1 cellular context compared by ENCODE assay signal in the genomic region with DNA sequence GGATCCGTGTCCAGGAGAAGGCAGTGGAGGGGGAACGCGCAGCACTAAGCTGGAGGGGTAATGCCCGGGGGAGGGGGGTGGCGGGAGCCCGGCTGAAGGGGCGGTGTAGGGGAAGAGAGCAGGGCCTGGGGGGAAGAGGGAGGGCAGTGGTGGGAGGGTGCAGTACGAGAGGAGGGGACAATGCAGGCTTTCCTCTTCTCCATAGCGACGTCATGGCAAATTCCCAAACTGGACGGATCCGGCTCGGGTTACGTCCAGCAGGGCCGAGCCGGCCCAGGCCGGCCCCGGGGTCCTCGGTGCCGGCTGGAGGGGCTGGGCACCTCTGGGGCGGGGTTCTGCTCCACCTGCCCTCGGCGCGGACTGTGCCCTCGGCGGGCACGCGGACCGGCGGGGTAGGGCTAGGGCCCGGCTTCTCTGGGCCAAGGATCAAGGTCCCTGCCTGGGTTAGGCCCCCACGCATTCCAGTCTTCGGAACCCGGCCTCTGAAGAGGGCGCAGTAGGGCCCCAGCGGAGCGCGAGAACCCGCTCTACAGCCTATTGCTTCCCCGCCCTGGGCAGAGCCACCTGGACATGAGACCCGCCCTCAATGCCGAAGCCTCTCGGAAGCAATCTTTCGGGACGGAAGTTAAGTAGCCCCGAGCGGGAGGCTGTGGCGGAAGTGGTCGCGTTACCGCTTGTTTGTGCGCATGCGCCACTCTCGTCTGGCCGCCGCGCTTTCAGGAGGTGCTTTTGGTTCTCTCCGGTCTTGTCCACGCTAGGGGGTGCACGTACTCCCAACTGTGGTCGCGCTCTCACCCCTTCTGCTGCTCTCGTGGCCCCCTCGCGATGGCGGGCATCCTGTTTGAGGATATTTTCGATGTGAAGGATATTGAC.
TF ChIP-seq lines count a peak whose summit lies in the region.

No MANE protein-coding gene starts in this region.

TF ChIP-seq in HepG2, 621 proteins besides CTCF, POLR2A, EP300 and RAD21 (continued from another document and continues in another):
- TF ChIP-seq, protein P1, sequence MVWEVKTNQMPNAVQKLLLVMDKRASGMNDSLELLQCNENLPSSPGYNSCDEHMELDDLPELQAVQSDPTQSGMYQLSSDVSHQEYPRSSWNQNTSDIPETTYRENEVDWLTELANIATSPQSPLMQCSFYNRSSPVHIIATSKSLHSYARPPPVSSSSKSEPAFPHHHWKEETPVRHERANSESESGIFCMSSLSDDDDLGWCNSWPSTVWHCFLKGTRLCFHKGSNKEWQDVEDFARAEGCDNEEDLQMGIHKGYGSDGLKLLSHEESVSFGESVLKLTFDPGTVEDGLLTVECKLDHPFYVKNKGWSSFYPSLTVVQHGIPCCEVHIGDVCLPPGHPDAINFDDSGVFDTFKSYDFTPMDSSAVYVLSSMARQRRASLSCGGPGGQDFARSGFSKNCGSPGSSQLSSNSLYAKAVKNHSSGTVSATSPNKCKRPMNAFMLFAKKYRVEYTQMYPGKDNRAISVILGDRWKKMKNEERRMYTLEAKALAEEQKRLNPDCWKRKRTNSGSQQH (CRISPR knock-in tag; IDR thresholded peaks at IDR 0.05; ENCODE audit: low read depth) = no peak; the same call in 1 of the 2 replicates
- TF ChIP-seq TEAD2 (CRISPR knock-in tag; IDR thresholded peaks at IDR 0.05) (no peak), ZFY (CRISPR knock-in tag; IDR thresholded peaks at IDR 0.05) (peak; percentile 90), ZNF850 (CRISPR knock-in tag; conservative IDR thresholded peaks at IDR 0.05) (peak; percentile 93; the same call in 1 of the 2 replicates), NR1H2 (CRISPR knock-in tag; IDR thresholded peaks at IDR 0.05; ENCODE audit: borderline replicate concordance, low read depth) (no peak), ZNF350 (CRISPR knock-in tag; IDR thresholded peaks at IDR 0.05; ENCODE audit: borderline replicate concordance, low read depth) (peak; percentile 62), GTF3A (CRISPR knock-in tag; conservative IDR thresholded peaks at IDR 0.05) (no peak; the same call in 1 of the 2 replicates), CHD2 (IDR thresholded peaks at IDR 0.05; ENCODE audit: low read depth, low read length) (peak; percentile 83), ZNF788 (CRISPR knock-in tag; IDR thresholded peaks at IDR 0.05; ENCODE audit: borderline replicate concordance) (peak; percentile 40; the same call in 1 of the 2 replicates), HMGA1 (CRISPR knock-in tag; conservative IDR thresholded peaks at IDR 0.05) (no peak), GPN1 (CRISPR knock-in tag; IDR thresholded peaks at IDR 0.05; ENCODE audit: borderline replicate concordance) (no peak; the same call in 1 of the 2 replicates), GATA4 (IDR thresholded peaks at IDR 0.05; ENCODE audit: borderline replicate concordance, low read depth) (no peak; the same call in 1 of the 2 replicates), CCDC6 (CRISPR knock-in tag; IDR thresholded peaks at IDR 0.05) (peak; percentile 77), TMF1 (CRISPR knock-in tag; IDR thresholded peaks at IDR 0.05; ENCODE audit: low read depth) (no peak; the same call in 1 of the 2 replicates), RFXAP (CRISPR knock-in tag; IDR thresholded peaks at IDR 0.05; ENCODE audit: borderline replicate concordance) (peak; percentile 62; the same call in 1 of the 2 replicates), ZSCAN22 (CRISPR knock-in tag; IDR thresholded peaks at IDR 0.05) (peak; percentile 51; the same call in 1 of the 2 replicates), TBP (CRISPR knock-in tag; IDR thresholded peaks at IDR 0.05) (no peak), ZNF879 (CRISPR knock-in tag; IDR thresholded peaks at IDR 0.05) (no peak), ZNF20 (CRISPR knock-in tag; IDR thresholded peaks at IDR 0.05) (peak; percentile 73; the same call in 1 of the 2 replicates), HOXA3 (CRISPR knock-in tag; IDR thresholded peaks at IDR 0.05) (peak; percentile 87), ATAD3A (CRISPR knock-in tag; IDR thresholded peaks at IDR 0.05) (no peak), RBM39 (IDR thresholded peaks at IDR 0.05; ENCODE audit: low read depth, low read length, poor library complexity, severe bottlenecking) (no peak), POLR2AphosphoS5 (IDR thresholded peaks at IDR 0.05; ENCODE audit: low read depth, low read length) (peak; percentile 77), EZH2 (conservative IDR thresholded peaks at IDR 0.05; ENCODE audit: low read depth, low read length) (no peak), KAT8 (CRISPR knock-in tag; IDR thresholded peaks at IDR 0.05) (peak; percentile 91), RNF2 (conservative IDR thresholded peaks at IDR 0.05; ENCODE audit: low read depth) (peak; percentile 81), ZNF451 (CRISPR knock-in tag; IDR thresholded peaks at IDR 0.05) (peak; percentile 94), MIXL1 (CRISPR knock-in tag; IDR thresholded peaks at IDR 0.05) (no peak; the same call in none of the 2 replicates), HNRNPH1 (optimal IDR thresholded peaks at IDR 0.05; ENCODE audit: low read depth, low read length) (no peak), ZNF430 (CRISPR knock-in tag; IDR thresholded peaks at IDR 0.05) (peak; percentile 73; the same call in 1 of the 2 replicates)
- TF ChIP-seq, protein P2, sequence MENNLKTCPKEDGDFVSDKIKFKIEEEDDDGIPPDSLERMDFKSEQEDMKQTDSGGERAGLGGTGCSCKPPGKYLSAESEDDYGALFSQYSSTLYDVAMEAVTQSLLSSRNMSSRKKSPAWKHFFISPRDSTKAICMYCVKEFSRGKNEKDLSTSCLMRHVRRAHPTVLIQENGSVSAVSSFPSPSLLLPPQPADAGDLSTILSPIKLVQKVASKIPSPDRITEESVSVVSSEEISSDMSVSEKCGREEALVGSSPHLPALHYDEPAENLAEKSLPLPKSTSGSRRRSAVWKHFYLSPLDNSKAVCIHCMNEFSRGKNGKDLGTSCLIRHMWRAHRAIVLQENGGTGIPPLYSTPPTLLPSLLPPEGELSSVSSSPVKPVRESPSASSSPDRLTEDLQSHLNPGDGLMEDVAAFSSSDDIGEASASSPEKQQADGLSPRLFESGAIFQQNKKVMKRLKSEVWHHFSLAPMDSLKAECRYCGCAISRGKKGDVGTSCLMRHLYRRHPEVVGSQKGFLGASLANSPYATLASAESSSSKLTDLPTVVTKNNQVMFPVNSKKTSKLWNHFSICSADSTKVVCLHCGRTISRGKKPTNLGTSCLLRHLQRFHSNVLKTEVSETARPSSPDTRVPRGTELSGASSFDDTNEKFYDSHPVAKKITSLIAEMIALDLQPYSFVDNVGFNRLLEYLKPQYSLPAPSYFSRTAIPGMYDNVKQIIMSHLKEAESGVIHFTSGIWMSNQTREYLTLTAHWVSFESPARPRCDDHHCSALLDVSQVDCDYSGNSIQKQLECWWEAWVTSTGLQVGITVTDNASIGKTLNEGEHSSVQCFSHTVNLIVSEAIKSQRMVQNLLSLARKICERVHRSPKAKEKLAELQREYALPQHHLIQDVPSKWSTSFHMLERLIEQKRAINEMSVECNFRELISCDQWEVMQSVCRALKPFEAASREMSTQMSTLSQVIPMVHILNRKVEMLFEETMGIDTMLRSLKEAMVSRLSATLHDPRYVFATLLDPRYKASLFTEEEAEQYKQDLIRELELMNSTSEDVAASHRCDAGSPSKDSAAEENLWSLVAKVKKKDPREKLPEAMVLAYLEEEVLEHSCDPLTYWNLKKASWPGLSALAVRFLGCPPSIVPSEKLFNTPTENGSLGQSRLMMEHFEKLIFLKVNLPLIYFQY (CRISPR knock-in tag; IDR thresholded peaks at IDR 0.05; ENCODE audit: borderline replicate concordance) = peak; percentile 98
- TF ChIP-seq, protein P3, sequence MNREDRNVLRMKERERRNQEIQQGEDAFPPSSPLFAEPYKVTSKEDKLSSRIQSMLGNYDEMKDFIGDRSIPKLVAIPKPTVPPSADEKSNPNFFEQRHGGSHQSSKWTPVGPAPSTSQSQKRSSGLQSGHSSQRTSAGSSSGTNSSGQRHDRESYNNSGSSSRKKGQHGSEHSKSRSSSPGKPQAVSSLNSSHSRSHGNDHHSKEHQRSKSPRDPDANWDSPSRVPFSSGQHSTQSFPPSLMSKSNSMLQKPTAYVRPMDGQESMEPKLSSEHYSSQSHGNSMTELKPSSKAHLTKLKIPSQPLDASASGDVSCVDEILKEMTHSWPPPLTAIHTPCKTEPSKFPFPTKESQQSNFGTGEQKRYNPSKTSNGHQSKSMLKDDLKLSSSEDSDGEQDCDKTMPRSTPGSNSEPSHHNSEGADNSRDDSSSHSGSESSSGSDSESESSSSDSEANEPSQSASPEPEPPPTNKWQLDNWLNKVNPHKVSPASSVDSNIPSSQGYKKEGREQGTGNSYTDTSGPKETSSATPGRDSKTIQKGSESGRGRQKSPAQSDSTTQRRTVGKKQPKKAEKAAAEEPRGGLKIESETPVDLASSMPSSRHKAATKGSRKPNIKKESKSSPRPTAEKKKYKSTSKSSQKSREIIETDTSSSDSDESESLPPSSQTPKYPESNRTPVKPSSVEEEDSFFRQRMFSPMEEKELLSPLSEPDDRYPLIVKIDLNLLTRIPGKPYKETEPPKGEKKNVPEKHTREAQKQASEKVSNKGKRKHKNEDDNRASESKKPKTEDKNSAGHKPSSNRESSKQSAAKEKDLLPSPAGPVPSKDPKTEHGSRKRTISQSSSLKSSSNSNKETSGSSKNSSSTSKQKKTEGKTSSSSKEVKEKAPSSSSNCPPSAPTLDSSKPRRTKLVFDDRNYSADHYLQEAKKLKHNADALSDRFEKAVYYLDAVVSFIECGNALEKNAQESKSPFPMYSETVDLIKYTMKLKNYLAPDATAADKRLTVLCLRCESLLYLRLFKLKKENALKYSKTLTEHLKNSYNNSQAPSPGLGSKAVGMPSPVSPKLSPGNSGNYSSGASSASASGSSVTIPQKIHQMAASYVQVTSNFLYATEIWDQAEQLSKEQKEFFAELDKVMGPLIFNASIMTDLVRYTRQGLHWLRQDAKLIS (CRISPR knock-in tag; IDR thresholded peaks at IDR 0.05) = peak; percentile 76
- TF ChIP-seq, protein P4, sequence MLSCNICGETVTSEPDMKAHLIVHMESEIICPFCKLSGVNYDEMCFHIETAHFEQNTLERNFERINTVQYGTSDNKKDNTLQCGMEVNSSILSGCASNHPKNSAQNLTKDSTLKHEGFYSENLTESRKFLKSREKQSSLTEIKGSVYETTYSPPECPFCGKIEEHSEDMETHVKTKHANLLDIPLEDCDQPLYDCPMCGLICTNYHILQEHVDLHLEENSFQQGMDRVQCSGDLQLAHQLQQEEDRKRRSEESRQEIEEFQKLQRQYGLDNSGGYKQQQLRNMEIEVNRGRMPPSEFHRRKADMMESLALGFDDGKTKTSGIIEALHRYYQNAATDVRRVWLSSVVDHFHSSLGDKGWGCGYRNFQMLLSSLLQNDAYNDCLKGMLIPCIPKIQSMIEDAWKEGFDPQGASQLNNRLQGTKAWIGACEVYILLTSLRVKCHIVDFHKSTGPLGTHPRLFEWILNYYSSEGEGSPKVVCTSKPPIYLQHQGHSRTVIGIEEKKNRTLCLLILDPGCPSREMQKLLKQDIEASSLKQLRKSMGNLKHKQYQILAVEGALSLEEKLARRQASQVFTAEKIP (CRISPR knock-in tag; IDR thresholded peaks at IDR 0.05; ENCODE audit: borderline replicate concordance) = no peak
- TF ChIP-seq, protein P5, sequence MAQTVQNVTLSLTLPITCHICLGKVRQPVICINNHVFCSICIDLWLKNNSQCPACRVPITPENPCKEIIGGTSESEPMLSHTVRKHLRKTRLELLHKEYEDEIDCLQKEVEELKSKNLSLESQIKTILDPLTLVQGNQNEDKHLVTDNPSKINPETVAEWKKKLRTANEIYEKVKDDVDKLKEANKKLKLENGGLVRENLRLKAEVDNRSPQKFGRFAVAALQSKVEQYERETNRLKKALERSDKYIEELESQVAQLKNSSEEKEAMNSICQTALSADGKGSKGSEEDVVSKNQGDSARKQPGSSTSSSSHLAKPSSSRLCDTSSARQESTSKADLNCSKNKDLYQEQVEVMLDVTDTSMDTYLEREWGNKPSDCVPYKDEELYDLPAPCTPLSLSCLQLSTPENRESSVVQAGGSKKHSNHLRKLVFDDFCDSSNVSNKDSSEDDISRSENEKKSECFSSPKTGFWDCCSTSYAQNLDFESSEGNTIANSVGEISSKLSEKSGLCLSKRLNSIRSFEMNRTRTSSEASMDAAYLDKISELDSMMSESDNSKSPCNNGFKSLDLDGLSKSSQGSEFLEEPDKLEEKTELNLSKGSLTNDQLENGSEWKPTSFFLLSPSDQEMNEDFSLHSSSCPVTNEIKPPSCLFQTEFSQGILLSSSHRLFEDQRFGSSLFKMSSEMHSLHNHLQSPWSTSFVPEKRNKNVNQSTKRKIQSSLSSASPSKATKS (CRISPR knock-in tag; IDR thresholded peaks at IDR 0.05) = no peak
- TF ChIP-seq, protein P6, sequence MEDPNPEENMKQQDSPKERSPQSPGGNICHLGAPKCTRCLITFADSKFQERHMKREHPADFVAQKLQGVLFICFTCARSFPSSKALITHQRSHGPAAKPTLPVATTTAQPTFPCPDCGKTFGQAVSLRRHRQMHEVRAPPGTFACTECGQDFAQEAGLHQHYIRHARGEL (CRISPR knock-in tag; IDR thresholded peaks at IDR 0.05) = no peak; the same call in 1 of the 2 replicates
- TF ChIP-seq, protein P7, sequence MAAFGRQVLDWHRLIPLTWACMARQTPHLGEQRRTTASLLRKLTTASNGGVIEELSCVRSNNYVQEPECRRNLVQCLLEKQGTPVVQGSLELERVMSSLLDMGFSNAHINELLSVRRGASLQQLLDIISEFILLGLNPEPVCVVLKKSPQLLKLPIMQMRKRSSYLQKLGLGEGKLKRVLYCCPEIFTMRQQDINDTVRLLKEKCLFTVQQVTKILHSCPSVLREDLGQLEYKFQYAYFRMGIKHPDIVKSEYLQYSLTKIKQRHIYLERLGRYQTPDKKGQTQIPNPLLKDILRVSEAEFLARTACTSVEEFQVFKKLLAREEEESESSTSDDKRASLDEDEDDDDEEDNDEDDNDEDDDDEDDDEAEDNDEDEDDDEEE (CRISPR knock-in tag; IDR thresholded peaks at IDR 0.05) = peak; percentile 73
- TF ChIP-seq, protein P8, sequence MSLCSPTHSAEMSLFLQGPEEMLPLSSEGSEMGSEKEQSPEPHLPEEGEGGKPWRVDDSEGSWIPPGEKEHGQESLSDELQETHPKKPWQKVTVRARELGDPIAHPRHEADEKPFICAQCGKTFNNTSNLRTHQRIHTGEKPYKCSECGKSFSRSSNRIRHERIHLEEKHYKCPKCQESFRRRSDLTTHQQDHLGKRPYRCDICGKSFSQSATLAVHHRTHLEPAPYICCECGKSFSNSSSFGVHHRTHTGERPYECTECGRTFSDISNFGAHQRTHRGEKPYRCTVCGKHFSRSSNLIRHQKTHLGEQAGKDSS (CRISPR knock-in tag; IDR thresholded peaks at IDR 0.05; ENCODE audit: borderline replicate concordance, low read depth) = 0 out of 2 replicates have a peak, but pooled peaks have one; percentile 74
- TF ChIP-seq, protein P9, sequence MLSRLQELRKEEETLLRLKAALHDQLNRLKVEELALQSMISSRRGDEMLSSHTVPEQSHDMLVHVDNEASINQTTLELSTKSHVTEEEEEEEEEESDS (CRISPR knock-in tag; IDR thresholded peaks at IDR 0.05; ENCODE audit: borderline replicate concordance) = no peak; the same call in 1 of the 2 replicates
- TF ChIP-seq, protein P10, sequence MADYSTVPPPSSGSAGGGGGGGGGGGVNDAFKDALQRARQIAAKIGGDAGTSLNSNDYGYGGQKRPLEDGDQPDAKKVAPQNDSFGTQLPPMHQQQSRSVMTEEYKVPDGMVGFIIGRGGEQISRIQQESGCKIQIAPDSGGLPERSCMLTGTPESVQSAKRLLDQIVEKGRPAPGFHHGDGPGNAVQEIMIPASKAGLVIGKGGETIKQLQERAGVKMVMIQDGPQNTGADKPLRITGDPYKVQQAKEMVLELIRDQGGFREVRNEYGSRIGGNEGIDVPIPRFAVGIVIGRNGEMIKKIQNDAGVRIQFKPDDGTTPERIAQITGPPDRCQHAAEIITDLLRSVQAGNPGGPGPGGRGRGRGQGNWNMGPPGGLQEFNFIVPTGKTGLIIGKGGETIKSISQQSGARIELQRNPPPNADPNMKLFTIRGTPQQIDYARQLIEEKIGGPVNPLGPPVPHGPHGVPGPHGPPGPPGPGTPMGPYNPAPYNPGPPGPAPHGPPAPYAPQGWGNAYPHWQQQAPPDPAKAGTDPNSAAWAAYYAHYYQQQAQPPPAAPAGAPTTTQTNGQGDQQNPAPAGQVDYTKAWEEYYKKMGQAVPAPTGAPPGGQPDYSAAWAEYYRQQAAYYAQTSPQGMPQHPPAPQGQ (CRISPR knock-in tag; IDR thresholded peaks at IDR 0.05; ENCODE audit: borderline replicate concordance) = no peak
